ENCODE assay signal across 2 cellular contexts in genomic region chr9:93710370-93710723, GRCh38.
TF ChIP-seq lines count a peak whose summit lies in the region.

No MANE protein-coding gene starts in this region.

TF ChIP-seq in IMR-90, 13 proteins besides CTCF, POLR2A, EP300 and RAD21:
- TF ChIP-seq FOS (IDR thresholded peaks at IDR 0.05; ENCODE audit: low read depth, low read length): no peak
- TF ChIP-seq USF2 (IDR thresholded peaks at IDR 0.05; ENCODE audit: low read depth, low read length): no peak
- TF ChIP-seq BHLHE40 (IDR thresholded peaks at IDR 0.05; ENCODE audit: low read depth, low read length): no peak
- TF ChIP-seq RCOR1 (IDR thresholded peaks at IDR 0.05; ENCODE audit: insufficient replicate concordance, low read length): no peak
- no peak for TF ChIP-seq CHD1 (IDR thresholded peaks at IDR 0.05; ENCODE audit: low read depth, low read length)
- TF ChIP-seq NFE2L2 (IDR thresholded peaks at IDR 0.05; ENCODE audit: low read depth, low read length): no peak
- TF ChIP-seq MAZ (IDR thresholded peaks at IDR 0.05; ENCODE audit: borderline replicate concordance, low read depth, low read length): no peak
- no peak for TF ChIP-seq CEBPB (IDR thresholded peaks at IDR 0.05; ENCODE audit: low read depth, low read length)
- TF ChIP-seq MXI1 (IDR thresholded peaks at IDR 0.05; ENCODE audit: borderline replicate concordance, low read depth, low read length): no peak
- no peak for TF ChIP-seq RFX5 (IDR thresholded peaks at IDR 0.05; ENCODE audit: low read depth, low read length)
- TF ChIP-seq ELK1 (IDR thresholded peaks at IDR 0.05; ENCODE audit: borderline replicate concordance, low read depth, low read length): no peak
- no peak for TF ChIP-seq MAFK (IDR thresholded peaks at IDR 0.05; ENCODE audit: low read depth, low read length)
- TF ChIP-seq SMC3 (IDR thresholded peaks at IDR 0.05; ENCODE audit: low read depth, low read length): no peak

TF ChIP-seq in endothelial cell of umbilical vein, 7 proteins besides CTCF, POLR2A, EP300 and RAD21:
- peak; percentile 15 for TF ChIP-seq MAX (IDR thresholded peaks at IDR 0.05; ENCODE audit: insufficient read depth, insufficient read length)
- TF ChIP-seq MYC (IDR thresholded peaks at IDR 0.05; ENCODE audit: low read depth, low read length): no peak
